18 cellular contexts compared by ENCODE assay signal in the genomic region with DNA sequence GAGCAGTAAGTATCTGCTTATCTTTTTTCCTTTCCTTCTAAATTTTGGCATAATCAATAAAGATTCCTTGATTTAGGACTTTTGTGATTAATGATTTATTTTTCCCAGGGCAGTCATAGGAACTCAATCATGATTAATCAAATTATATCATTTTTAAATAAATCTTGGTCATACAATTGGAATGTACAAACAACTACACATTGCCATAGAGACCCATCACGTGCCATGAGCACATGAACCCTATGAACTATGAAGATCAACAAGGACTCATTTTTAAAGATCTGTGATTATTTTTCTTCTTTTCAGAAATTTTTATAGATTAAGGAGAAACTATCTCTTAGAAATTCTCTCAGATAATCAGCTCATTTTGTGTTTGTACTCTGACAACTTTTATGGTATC.
DNase-seq lines count a peak whose midpoint lies in the region; ATAC-seq, FAIRE-seq and TF ChIP-seq lines count a peak whose summit lies in the region.
"Had no signal": no experiment of that assay in that cellular context is flagged by ENCODE, and none has a peak within 500 bp of the region (broad histone marks: within the 10 kb centered on the region; RNA-seq: fewer than 3 reads in every experiment).

No MANE protein-coding gene starts in this region.

- no peak overlapping the region for H3K4me2 ChIP-seq in GM23248 (ENCODE audit: unreplicated experiment)
- H3K4me2 ChIP-seq: BLaER1 had no signal

- no peaks in the 10 kb centered on the region for H3K9me2 ChIP-seq in GM23248 (ENCODE audit: insufficient read depth)

- H4K20me1 ChIP-seq in GM23248 (ENCODE audit: insufficient read depth), result no peaks in the 10 kb centered on the region
- H4K20me1 ChIP-seq: BLaER1 had no signal

- H2AFZ ChIP-seq in GM23248, result 0 out of 2 replicates have a peak overlapping the region, but pooled peaks have one; percentile 4

- no peak overlapping the region for H3K4me3 ChIP-seq in GM23248
- H3K4me3 ChIP-seq: BLaER1, GM12878, HAP-1, K562 had no signal

- no peak for ATAC-seq in GM21360 (IDR thresholded peaks at IDR 0.05; ENCODE audit: unreplicated experiment)
- ATAC-seq in HG03135 (IDR thresholded peaks at IDR 0.05; ENCODE audit: unreplicated experiment), result no peak
- ATAC-seq: GM12878, K562 had no signal

- BruUV-seq in Calu3 (replicated peaks; lab: Mats Ljungman, UMichigan), result no TSS peak

- no peaks in the 10 kb centered on the region for H3K27me3 ChIP-seq in GM23248 (replicated peaks; ENCODE audit: insufficient read depth)
- H3K27me3 ChIP-seq: BLaER1 had no signal

- DNase-seq in GM23248 (peak; percentile 3), RWPE1 (ENCODE audit: low spot score) (peak; percentile 1), ACHN (no peak), Calu3 (no peak)
- DNase-seq: AML-193; Caco-2; CD8-positive, alpha-beta memory T cell; DMS 273 treated with DMSO at 0.1 percent for 48 hours had no signal

- peaks cover 22% of the 10 kb centered on the region for H3K4me1 ChIP-seq in GM23248 (ENCODE audit: insufficient read depth)
- H3K4me1 ChIP-seq: BLaER1, Caco-2, HAP-1 had no signal

- H3K9me3 ChIP-seq in GM23248 (ENCODE audit: low read depth), result no peaks in the 10 kb centered on the region
- H3K9me3 ChIP-seq: BLaER1, Caco-2, HAP-1 had no signal

- H3K36me3 Mint-ChIP-seq in Calu3 (ENCODE audit: insufficient read depth, unreplicated experiment), result no peaks in the 10 kb centered on the region
- H3K36me3 Mint-ChIP-seq: CD8-positive, alpha-beta memory T cell had no signal

- POLR2A ChIA-PET in RWPE1 (lab: Yijun Ruan, JAX; ENCODE audit: low non-redundant PET), result no interaction called here

- H3K9me3 Mint-ChIP-seq in Calu3 (ENCODE audit: low read depth, unreplicated experiment), result no peaks in the 10 kb centered on the region

- H3K27ac ChIP-seq in GM23248 (no peak overlapping the region), RWPE1 (no peak overlapping the region)
- H3K27ac ChIP-seq: BLaER1, HL-60 had no signal

- CTCF ChIA-PET in RWPE1 (lab: Yijun Ruan, JAX) (no interaction called here), Calu3 (lab: Charles Lee) (no interaction called here)

- no peaks in the 10 kb centered on the region for H3K27me3 Mint-ChIP-seq in Calu3 (ENCODE audit: unreplicated experiment)

- H3F3A ChIP-seq in GM23248 (ENCODE audit: insufficient read depth), result peaks cover 10% of the 10 kb centered on the region; the same call in 1 of the 2 replicates

- no peak overlapping the region for H3K9ac ChIP-seq in GM23248
- H3K9ac ChIP-seq: BLaER1 had no signal

- H3K79me2 ChIP-seq in GM23248 (ENCODE audit: insufficient read depth), result no peaks in the 10 kb centered on the region

- no peak overlapping the region for H3K4me3 Mint-ChIP-seq in Calu3 (ENCODE audit: low read depth, unreplicated experiment)
- H3K4me3 Mint-ChIP-seq: CD8-positive, alpha-beta memory T cell had no signal

- no peaks in the 10 kb centered on the region for H3K4me1 Mint-ChIP-seq in Calu3 (ENCODE audit: low read depth, unreplicated experiment)
- H3K4me1 Mint-ChIP-seq: CD8-positive, alpha-beta memory T cell had no signal

- in situ Hi-C loops in GM23248 (cut with MboI), result no loop called here
- in situ Hi-C loops in ACHN (cut with HindIII; ENCODE audit: low pct_ligation_motif_present, low pct_unique_long_range_greater_than_20kb, low sequenced_read_pairs), result no loop called here

- no peak overlapping the region for H3K27ac Mint-ChIP-seq in Calu3 (ENCODE audit: unreplicated experiment)
- H3K27ac Mint-ChIP-seq: CD8-positive, alpha-beta memory T cell had no signal

- 18 to 30% methylated on average over 1 of the region's 1 CpG for WGBS in GM23248 (ENCODE audit: low coverage in 1 of 2, low lambda C conversion rate in 2 of 2, missing lambda C conversion rate in 2 of 2), 2 experiments

- H3K36me3 ChIP-seq in GM23248 (ENCODE audit: low read depth), result no peaks in the 10 kb centered on the region
- H3K36me3 ChIP-seq: BLaER1, HAP-1 had no signal

- intact Hi-C loops in Calu3 (cut with micrococcal nuclease; ENCODE audit: unreplicated experiment), result loop anchor here (5.0 kb wide), 1 partner anchor 122 kb away; no protein-coding TSS in a partner anchor

- FAIRE-seq in islet of Langerhans (lab: Jason Lieb, UNC), result peak; percentile 38
- FAIRE-seq: GM12878, GM18507, H1, K562 had no signal

- TF ChIP-seq CTCF in RWPE1 (conservative IDR thresholded peaks at IDR 0.05; ENCODE audit: low read depth), result no peak
- TF ChIP-seq CTCF in Calu3 (IDR thresholded peaks at IDR 0.05; ENCODE audit: unreplicated experiment), result no peak

Comparison
In these comparisons a context has a peak if more than half of its experiments do, and no peak if none do; other contexts are left out.
1. DNase-seq: peak in GM23248 (single experiment) and RWPE1 (single experiment); none in ACHN (single experiment) and Calu3 (single experiment).